Comparison of ENCODE assay signal across 9 cellular contexts in the genomic region with DNA sequence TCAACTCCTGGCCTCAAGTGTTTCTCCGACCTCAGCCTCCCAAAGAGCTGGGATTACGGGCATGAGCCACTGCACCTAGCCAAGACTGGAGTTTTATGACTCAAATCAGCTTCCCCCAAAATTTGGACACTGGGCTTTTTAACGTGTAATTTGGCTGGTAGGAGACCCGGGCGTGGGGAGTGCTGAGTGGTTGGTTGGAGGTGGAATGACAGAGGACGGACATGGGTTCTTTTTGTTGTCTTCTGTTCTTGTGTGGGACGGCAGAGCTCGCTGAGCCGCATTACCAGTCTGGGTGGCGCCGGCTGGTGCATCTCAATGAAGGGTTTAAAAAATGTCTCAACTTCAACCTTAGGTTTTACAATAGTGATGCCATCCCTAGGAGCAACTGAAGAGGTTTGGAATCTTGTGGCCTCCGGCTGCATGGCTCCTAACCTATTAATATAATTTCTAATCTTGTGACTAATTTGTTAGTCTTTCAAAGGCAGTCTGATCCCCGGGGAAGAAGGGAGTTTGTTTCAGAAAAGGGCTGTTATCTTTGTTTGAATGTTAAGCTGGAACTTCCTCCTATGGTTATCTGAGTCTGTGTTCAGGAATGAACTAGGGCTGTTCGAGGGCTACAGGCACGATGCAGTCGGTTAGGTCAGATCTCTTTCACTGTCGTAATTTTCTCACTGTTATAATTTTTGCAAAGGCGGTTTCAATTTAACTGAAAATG. TPM values are rescaled to one million over a fixed set of nuclear protein-coding genes. Genes with fewer than 3 reads are reported as not detected.
DNase-seq lines count a peak whose midpoint lies in the region; ATAC-seq, FAIRE-seq and TF ChIP-seq lines count a peak whose summit lies in the region.
"Not testable (repeated sequence)": the region's sequence is repeated elsewhere in the genome, so short reads cannot be mapped to it uniquely, and the experiment has no call there.
"Had no signal": no experiment of that assay in that cellular context is flagged by ENCODE, and none has a peak within 500 bp of the region (broad histone marks: within the 10 kb centered on the region; RNA-seq: fewer than 3 reads in every experiment).

No MANE protein-coding gene starts in this region.

- H4K20me1 ChIP-seq in BLaER1 treated with 17β-estradiol and CSF1 and Interleukin-3, amounts not matched to agents 10 nM and 100 nM; astrocyte (ENCODE audit: insufficient read depth, low read length); neural progenitor cell (ENCODE audit: low read depth): not testable (repeated sequence)

- H3K4me2 ChIP-seq in BLaER1 treated with 17β-estradiol and CSF1 and Interleukin-3, amounts not matched to agents 10 nM and 100 nM: peak overlapping the region; percentile 48 to 80 (median 70)
- H3K4me2 ChIP-seq in astrocyte (ENCODE audit: low read length); neural progenitor cell: not testable (repeated sequence)

- peak overlapping the region; percentile 92 for H3K27ac Mint-ChIP-seq in HFFc6
- H3K27ac Mint-ChIP-seq in astrocyte (ENCODE audit: unreplicated experiment): not testable (repeated sequence)
- peak overlapping the region; percentile 57 for H3K27ac Mint-ChIP-seq in neural progenitor cell

- peak overlapping the region in 7 of 11 experiments; percentile 5 to 45 (median 26); a peak in 7 of 22 replicates for H3K9ac ChIP-seq in BLaER1 treated with 17β-estradiol and CSF1 and Interleukin-3, amounts not matched to agents 10 nM and 100 nM
- H3K9ac ChIP-seq in astrocyte (ENCODE audit: low read length); neural progenitor cell: not testable (repeated sequence)

- H3K27me3 Mint-ChIP-seq in HFFc6 (ENCODE audit: insufficient read depth); astrocyte (ENCODE audit: low read depth, unreplicated experiment); neural progenitor cell (ENCODE audit: insufficient read depth, low read depth): not testable (repeated sequence)

- DNase-seq in HFFc6: peak; percentile 55
- DNase-seq in SJSA1 (ENCODE audit: low read depth in 1 of 2, low spot score in 2 of 2): peak in 1 of 2 experiments; percentile 15
- peak; percentile 44 for DNase-seq in astrocyte (ENCODE audit: low read depth)
- DNase-seq in islet precursor cell: peak; percentile 78
- not testable (repeated sequence) for DNase-seq in neural progenitor cell (ENCODE audit: low spot score)

- not testable (repeated sequence) for TF ChIP-seq CTCF in HFFc6 (IDR thresholded peaks at IDR 0.05); astrocyte (IDR thresholded peaks at IDR 0.05; ENCODE audit: insufficient read depth, low read depth, low read length); neural progenitor cell (IDR thresholded peaks at IDR 0.05)

- peak overlapping the region; percentile 45; the same call in 1 of the 2 replicates for H3K4me3 Mint-ChIP-seq in HFFc6
- H3K4me3 Mint-ChIP-seq in astrocyte (ENCODE audit: unreplicated experiment); neural progenitor cell: not testable (repeated sequence)

- ATAC-seq in esophagus mucosa: peak; percentile 47

- H3F3A ChIP-seq in neural progenitor cell (ENCODE audit: low read depth): peaks cover 34% of the 10 kb centered on the region

- H2AFZ ChIP-seq in astrocyte (ENCODE audit: low read depth, low read length): not testable (repeated sequence)
- H2AFZ ChIP-seq in neural progenitor cell (replicated peaks): peak overlapping the region; percentile 59

- not testable (repeated sequence) for H3K9me3 Mint-ChIP-seq in HFFc6; astrocyte (ENCODE audit: unreplicated experiment); neural progenitor cell

- peak; percentile 93 for FAIRE-seq in astrocyte (lab: Jason Lieb, UNC)

- H3K27me3 ChIP-seq in BLaER1 treated with 17β-estradiol and CSF1 and Interleukin-3, amounts not matched to agents 10 nM and 100 nM; SJSA1 (replicated peaks); astrocyte (ENCODE audit: insufficient read depth, low read length): not testable (repeated sequence)
- peaks cover 14% of the 10 kb centered on the region for H3K27me3 ChIP-seq in neural progenitor cell

- peaks cover 4 to 45% (median 29%) of the 10 kb centered on the region in 10 experiments; a peak in 17 of 20 replicates for H3K4me1 ChIP-seq in BLaER1 treated with 17β-estradiol and CSF1 and Interleukin-3, amounts not matched to agents 10 nM and 100 nM
- H3K4me1 ChIP-seq in SJSA1 (replicated peaks); astrocyte (ENCODE audit: insufficient read depth, low read length): not testable (repeated sequence)
- peaks cover 13% of the 10 kb centered on the region for H3K4me1 ChIP-seq in neural progenitor cell

- H3K4me1 Mint-ChIP-seq in HFFc6 (ENCODE audit: low read depth) (peaks cover 37% of the 10 kb centered on the region), neural progenitor cell (peaks cover 43% of the 10 kb centered on the region)
- not testable (repeated sequence) for H3K4me1 Mint-ChIP-seq in astrocyte (ENCODE audit: low read depth, unreplicated experiment)

- not testable (repeated sequence) for H3K79me2 ChIP-seq in astrocyte (ENCODE audit: insufficient read depth, low read length); neural progenitor cell (ENCODE audit: low read depth)

- H3K36me3 Mint-ChIP-seq in HFFc6 (ENCODE audit: low read depth); astrocyte (ENCODE audit: low read depth, unreplicated experiment); neural progenitor cell: not testable (repeated sequence)

- not testable (repeated sequence) for H3K9me3 ChIP-seq in BLaER1 treated with 17β-estradiol and CSF1 and Interleukin-3, amounts not matched to agents 10 nM and 100 nM (replicated peaks in 1 of 11); SJSA1 (replicated peaks); astrocyte (ENCODE audit: insufficient read depth, low read depth, low read length); neural progenitor cell (ENCODE audit: low read depth)

- H3K4me3 ChIP-seq in BLaER1 treated with 17β-estradiol and CSF1 and Interleukin-3, amounts not matched to agents 10 nM and 100 nM; SJSA1; astrocyte (ENCODE audit: insufficient read depth, low read depth, low read length); neural progenitor cell: not testable (repeated sequence)

- peak overlapping the region in 7 of 11 experiments; percentile 46 to 67 (median 58); a peak in 15 of 22 replicates for H3K27ac ChIP-seq in BLaER1 treated with 17β-estradiol and CSF1 and Interleukin-3, amounts not matched to agents 10 nM and 100 nM
- H3K27ac ChIP-seq in SJSA1: peak overlapping the region; percentile 15; the same call in 1 of the 2 replicates
- not testable (repeated sequence) for H3K27ac ChIP-seq in astrocyte (ENCODE audit: low read depth, low read length); neural progenitor cell

- H3K36me3 ChIP-seq in BLaER1 treated with 17β-estradiol and CSF1 and Interleukin-3, amounts not matched to agents 10 nM and 100 nM; SJSA1; astrocyte (ENCODE audit: insufficient read depth, low read length); neural progenitor cell: not testable (repeated sequence)

RNA-seq across cellular contexts. Expression of gene GYG2, which starts 26.2 kb away (rescaled TPM):
- under 1 TPM in 4 of 6 experiments, not detected in 2; 0.35 to 0.79 (median 0.51) TPM for total RNA-seq in HFFc6 (2021; fragmentation: NEBNext Ultra II Directional; extraction: Animal tissue kit (Norgen Biotek cat#: 25700))
- total RNA-seq in SJSA1 (2014; rRNA removed; shearing (Covaris generic)): 13.0 and 19.0 TPM in 2 replicates
- total RNA-seq in astrocyte (15.5 and 16.3 TPM in 2 replicates), esophagus mucosa (0.52 TPM), neural progenitor cell (ENCODE audit: low replicate concordance) (44.4 and 65.6 TPM in 2 replicates)
- total RNA-seq: CD8-positive, alpha-beta memory T cell had no signal

RNA-seq across cellular contexts. Expression of gene XG, which starts 50.7 kb away (rescaled TPM):
- total RNA-seq in HFFc6 (2021; fragmentation: NEBNext Ultra II Directional; extraction: Animal tissue kit (Norgen Biotek cat#: 25700)): under 1 TPM in 5 of 6 experiments, not detected in 1; 0.07 to 0.48 (median 0.31) TPM
- not detected in 2 replicates for total RNA-seq in SJSA1 (2014; rRNA removed; shearing (Covaris generic))
- total RNA-seq in astrocyte: 0.30 TPM in 1 of 2 replicates, not detected in the other
- total RNA-seq in esophagus mucosa: 14.2 TPM
- not detected in 2 replicates for total RNA-seq in neural progenitor cell (ENCODE audit: low replicate concordance)
- total RNA-seq: CD8-positive, alpha-beta memory T cell; HepG2 had no signal

Comparison
In these comparisons a context has a peak if more than half of its experiments do, and no peak if none do; other contexts are left out.
1. RNA of gene XG, which starts 50.7 kb away (total RNA-seq): 14.2 TPM in esophagus mucosa (single experiment); 0.07 to 0.48 TPM in HFFc6, 0.30 TPM in astrocyte, not detected in SJSA1 and not detected in neural progenitor cell; every median in the first group is over 10 times any median in the second.